Comparison of ENCODE assay signal across 8 cellular contexts in the genomic region with DNA sequence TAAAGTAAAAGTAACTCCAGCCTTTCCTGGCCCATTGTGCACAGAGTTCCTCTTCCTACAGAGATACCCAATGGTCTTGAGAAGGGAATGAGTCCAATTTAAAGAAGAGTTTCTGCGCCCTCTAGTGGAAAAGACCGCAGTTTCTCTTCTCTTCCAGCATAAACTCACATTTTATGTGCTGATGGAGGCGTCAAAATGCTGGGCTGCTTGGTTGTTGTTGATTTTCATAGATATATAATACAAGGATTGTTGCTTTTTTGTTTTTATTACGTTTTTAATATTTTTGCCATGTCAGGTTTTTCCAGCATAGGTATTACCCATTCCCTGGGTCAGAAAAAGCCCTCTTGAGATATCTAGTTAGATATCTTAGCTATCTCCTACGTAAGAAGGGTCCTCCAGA.
DNase-seq lines count a peak whose midpoint lies in the region; ATAC-seq, FAIRE-seq and TF ChIP-seq lines count a peak whose summit lies in the region.

No MANE protein-coding gene starts in this region.

- ATAC-seq in GM21381 (IDR thresholded peaks at IDR 0.05; ENCODE audit: unreplicated experiment) (no peak), GM21515 (IDR thresholded peaks at IDR 0.05; ENCODE audit: unreplicated experiment) (no peak), esophagus mucosa (no peak)

- TF ChIP-seq POLR2A in erythroblast (IDR thresholded peaks at IDR 0.05; ENCODE audit: low read length): no peak

- no peak for FAIRE-seq in urothelium cell line (lab: Jason Lieb, UNC)

- DNase-seq in COLO668 (lab: John Stamatoyannopoulos, UW; ENCODE audit: unreplicated experiment) (peak; percentile 39), HCEC 1CT (peak; percentile 11), OCI-M1 (lab: John Stamatoyannopoulos, UW) (peak; percentile 75), erythroblast (lab: John Stamatoyannopoulos, UW) (peak; percentile 25 to 53), urothelium cell line (ENCODE audit: low spot score) (peak; percentile 43)

Comparison
In these comparisons a context has a peak if more than half of its experiments do, and no peak if none do; other contexts are left out.
1. DNase-seq: peak in every context shown above with its lines; median percentile 75 in OCI-M1; 43 in urothelium cell line; 39 in COLO668; 39 in erythroblast; 11 in HCEC 1CT.